14 cellular contexts compared by ENCODE assay signal in genomic region chr2:11409184-11409959, GRCh38.
"Had no signal": no experiment of that assay in that cellular context is flagged by ENCODE, and none has a peak within 500 bp of the region (broad histone marks: within the 10 kb centered on the region; RNA-seq: fewer than 3 reads in every experiment).

No MANE protein-coding gene starts in this region.

- H3K9me3 Mint-ChIP-seq: activated CD4-positive, alpha-beta memory T cell treated with anti-CD3 and anti-CD28 coated beads, Interleukin-2, amount 10 ng/mL, durations not matched to agents 7 days and 5 days; activated naive CD4-positive, alpha-beta T cell treated with anti-CD3 and anti-CD28 coated beads, Interleukin-2, amount 10 ng/mL, durations not matched to agents 7 days and 5 days; activated T-cell treated with anti-CD3 and anti-CD28 coated beads, Interleukin-2, amount 50 U/mL, for 24 hours; effector memory CD8-positive, alpha-beta T cell; natural killer cell treated with Interleukin-12 subunit alpha and Interleukin-12 subunit beta and Interleukin-15 and Interleukin-18, amount 100 ng/mL, for 72 hours; stimulated activated naive CD8-positive, alpha-beta T cell treated with anti-CD3 and anti-CD28 coated beads, Interleukin-15, amount 100 ng/mL, for 72 hours had no signal

- H3K27ac ChIP-seq: left lung, upper lobe of right lung, WERI-Rb-1 had no signal

- H3K36me3 ChIP-seq: left lung, right atrium auricular region, thoracic aorta, upper lobe of right lung, WERI-Rb-1 had no signal

- H3K27me3 ChIP-seq: left lung, right atrium auricular region, upper lobe of right lung had no signal

- H3K4me3 Mint-ChIP-seq: activated CD4-positive, alpha-beta memory T cell treated with anti-CD3 and anti-CD28 coated beads, Interleukin-2, amount 10 ng/mL, durations not matched to agents 7 days and 5 days; activated naive CD4-positive, alpha-beta T cell treated with anti-CD3 and anti-CD28 coated beads, Interleukin-2, amount 10 ng/mL, durations not matched to agents 7 days and 5 days; activated T-cell treated with anti-CD3 and anti-CD28 coated beads, Interleukin-2, amount 50 U/mL, for 24 hours; effector memory CD8-positive, alpha-beta T cell; natural killer cell treated with Interleukin-12 subunit alpha and Interleukin-12 subunit beta and Interleukin-15 and Interleukin-18, amount 100 ng/mL, for 72 hours; stimulated activated naive CD8-positive, alpha-beta T cell treated with anti-CD3 and anti-CD28 coated beads, Interleukin-15, amount 100 ng/mL, for 72 hours had no signal

- ATAC-seq: effector memory CD8-positive, alpha-beta T cell; left lung; natural killer cell treated with Interleukin-12 subunit alpha and Interleukin-12 subunit beta and Interleukin-15 and Interleukin-18, amount 100 ng/mL, for 72 hours; stimulated activated naive CD8-positive, alpha-beta T cell treated with anti-CD3 and anti-CD28 coated beads, Interleukin-15, amount 100 ng/mL, for 72 hours; upper lobe of right lung had no signal

- H3K4me1 Mint-ChIP-seq: activated CD4-positive, alpha-beta memory T cell treated with anti-CD3 and anti-CD28 coated beads, Interleukin-2, amount 10 ng/mL, durations not matched to agents 7 days and 5 days; activated naive CD4-positive, alpha-beta T cell treated with anti-CD3 and anti-CD28 coated beads, Interleukin-2, amount 10 ng/mL, durations not matched to agents 7 days and 5 days; stimulated activated naive CD8-positive, alpha-beta T cell treated with anti-CD3 and anti-CD28 coated beads, Interleukin-15, amount 100 ng/mL, for 72 hours had no signal

- H3K4me3 ChIP-seq: left lung, right atrium auricular region, thoracic aorta, upper lobe of right lung had no signal

- H3K9me3 ChIP-seq: left lung, right atrium auricular region, thoracic aorta, upper lobe of right lung had no signal

- H3K36me3 Mint-ChIP-seq: activated naive CD4-positive, alpha-beta T cell treated with anti-CD3 and anti-CD28 coated beads, Interleukin-2, amount 10 ng/mL, durations not matched to agents 7 days and 5 days; natural killer cell treated with Interleukin-12 subunit alpha and Interleukin-12 subunit beta and Interleukin-15 and Interleukin-18, amount 100 ng/mL, for 72 hours had no signal

- DNase-seq: activated CD4-positive, alpha-beta memory T cell treated with anti-CD3 and anti-CD28 coated beads, Interleukin-2, amount 10 ng/mL, durations not matched to agents 7 days and 5 days; activated naive CD4-positive, alpha-beta T cell treated with anti-CD3 and anti-CD28 coated beads, Interleukin-2, amount 10 ng/mL, durations not matched to agents 7 days and 5 days; activated T-cell treated with anti-CD3 and anti-CD28 coated beads, Interleukin-2, amount 50 U/mL, for 24 hours; dermis blood vessel endothelial cell; effector memory CD8-positive, alpha-beta T cell; hippocampal formation; left lung; mammary epithelial cell; stimulated activated naive CD8-positive, alpha-beta T cell treated with anti-CD3 and anti-CD28 coated beads, Interleukin-15, amount 100 ng/mL, for 72 hours; upper lobe of right lung; WERI-Rb-1 had no signal

- H3K27ac Mint-ChIP-seq: activated CD4-positive, alpha-beta memory T cell treated with anti-CD3 and anti-CD28 coated beads, Interleukin-2, amount 10 ng/mL, durations not matched to agents 7 days and 5 days; activated naive CD4-positive, alpha-beta T cell treated with anti-CD3 and anti-CD28 coated beads, Interleukin-2, amount 10 ng/mL, durations not matched to agents 7 days and 5 days; activated T-cell treated with anti-CD3 and anti-CD28 coated beads, Interleukin-2, amount 50 U/mL, for 24 hours; effector memory CD8-positive, alpha-beta T cell; natural killer cell treated with Interleukin-12 subunit alpha and Interleukin-12 subunit beta and Interleukin-15 and Interleukin-18, amount 100 ng/mL, for 72 hours; stimulated activated naive CD8-positive, alpha-beta T cell treated with anti-CD3 and anti-CD28 coated beads, Interleukin-15, amount 100 ng/mL, for 72 hours had no signal
